In genomic region chr6:36904096-36904495, GRCh38 we compare ENCODE assay signal across 21 cellular contexts. TPM values are rescaled to one million over a fixed set of nuclear protein-coding genes. Genes with fewer than 3 reads are reported as not detected.
DNase-seq lines count a peak whose midpoint lies in the region; ATAC-seq, FAIRE-seq and TF ChIP-seq lines count a peak whose summit lies in the region.
"Had no signal": no experiment of that assay in that cellular context is flagged by ENCODE, and none has a peak within 500 bp of the region (broad histone marks: within the 10 kb centered on the region; RNA-seq: fewer than 3 reads in every experiment).

No MANE protein-coding gene starts in this region.

- ATAC-seq in CD8-positive, alpha-beta T cell: no peak
- no peak for ATAC-seq in natural killer cell
- ATAC-seq: A549 had no signal

- H3K36me3 ChIP-seq in KOPT-K1 (ENCODE audit: insufficient read depth, low read length): peaks cover 67% of the 10 kb centered on the region
- H3K36me3 ChIP-seq in mesenchymal stem cell (ENCODE audit: control insufficient read depth in 1 of 2, insufficient read depth in 2 of 2, low read depth in 1 of 2, low read length in 2 of 2): peaks cover 26 to 76% of the 10 kb centered on the region in 2 experiments
- H3K36me3 ChIP-seq in CD8-positive, alpha-beta T cell (ENCODE audit: insufficient read depth, low read length): peaks cover 17% of the 10 kb centered on the region

- intact Hi-C loops in CD8-positive, alpha-beta T cell (cut with DNase I, micrococcal nuclease): no loop called here
- intact Hi-C loops in natural killer cell (cut with micrococcal nuclease): no loop called here

- H3K27ac Mint-ChIP-seq in CD8-positive, alpha-beta T cell: no peak overlapping the region
- H3K27ac Mint-ChIP-seq in natural killer cell: no peak overlapping the region

- no peak overlapping the region for H3K4me3 ChIP-seq in mesenchymal stem cell (ENCODE audit: insufficient read depth in 1 of 2, low read depth in 1 of 2, low read length in 2 of 2)
- H3K4me3 ChIP-seq in CD8-positive, alpha-beta T cell (ENCODE audit: low read depth, low read length): no peak overlapping the region
- H3K4me3 ChIP-seq: A549, MG63 had no signal

- no peak overlapping the region for H3K4me3 Mint-ChIP-seq in CD8-positive, alpha-beta T cell
- no peak overlapping the region for H3K4me3 Mint-ChIP-seq in natural killer cell
- H3K4me3 Mint-ChIP-seq: CD4-positive, CD25-positive, alpha-beta regulatory T cell had no signal

- no peak overlapping the region for H2BK12ac ChIP-seq in mesenchymal stem cell (ENCODE audit: low read length in 2 of 2)

- no peak overlapping the region for H4K8ac ChIP-seq in mesenchymal stem cell (ENCODE audit: low read length)

- H3K23ac ChIP-seq in mesenchymal stem cell (ENCODE audit: low read length in 2 of 2): no peak overlapping the region

- H4K91ac ChIP-seq in mesenchymal stem cell (ENCODE audit: low read length): no peak overlapping the region

- peak; percentile 91 for FAIRE-seq in endometrium (lab: Jason Lieb, UNC)
- FAIRE-seq: A549, H1 had no signal

- peaks cover 16% of the 10 kb centered on the region for H3K79me1 ChIP-seq in mesenchymal stem cell (replicated peaks; ENCODE audit: low read length, poor library complexity, severe bottlenecking)

- peaks cover 10% of the 10 kb centered on the region for H3K4me1 Mint-ChIP-seq in CD8-positive, alpha-beta T cell (ENCODE audit: low read depth)
- peaks cover 0 to 21% of the 10 kb centered on the region in 2 donors for H3K4me1 Mint-ChIP-seq in natural killer cell

- CTCF ChIA-PET in CD8-positive, alpha-beta T cell (lab: Charles Lee): interaction anchor here (0.7 to 1.4 kb wide), 3 partner anchors 114 to 307 kb away, joined by 3 to 5 read pairs (median 4); no protein-coding TSS in a partner anchor

- WGBS in mesenchymal stem cell: 42% methylated on average over 3 of the region's 5 CpGs

- H2BK120ac ChIP-seq in mesenchymal stem cell (ENCODE audit: low read depth, low read length): no peak overlapping the region

- peak overlapping the region; percentile 100 for H3K27ac ChIP-seq in KOPT-K1 (ENCODE audit: low read depth, low read length, poor library complexity, severe bottlenecking)
- H3K27ac ChIP-seq in mesenchymal stem cell (ENCODE audit: low read length, poor library complexity, severe bottlenecking): no peak overlapping the region
- no peak overlapping the region for H3K27ac ChIP-seq in CD8-positive, alpha-beta T cell (ENCODE audit: low read depth, low read length)
- H3K27ac ChIP-seq: A549, HL-60 had no signal

- H3K4me2 ChIP-seq in mesenchymal stem cell (ENCODE audit: low read length, poor library complexity, severe bottlenecking): no peak overlapping the region
- H3K4me2 ChIP-seq: A549 had no signal

- no peak overlapping the region for H3K9ac ChIP-seq in mesenchymal stem cell (ENCODE audit: low read length)

- no peaks in the 10 kb centered on the region for H3K9me3 Mint-ChIP-seq in CD8-positive, alpha-beta T cell
- no peaks in the 10 kb centered on the region for H3K9me3 Mint-ChIP-seq in natural killer cell
- H3K9me3 Mint-ChIP-seq: CD4-positive, CD25-positive, alpha-beta regulatory T cell had no signal

- H3K4ac ChIP-seq in mesenchymal stem cell (ENCODE audit: low read depth in 1 of 2, low read length in 2 of 2): no peak overlapping the region

- H2BK15ac ChIP-seq in mesenchymal stem cell (ENCODE audit: low read depth, poor library complexity, severe bottlenecking): no peak overlapping the region

- DNase-seq in AG08396 (ENCODE audit: low spot score) (peak; percentile 32), mesenchymal stem cell (peak; percentile 37), dedifferentiated amniotic fluid mesenchymal stem cell (ENCODE audit: extremely low spot score) (no peak), natural killer cell (no peak)
- no peak for DNase-seq in CD8-positive, alpha-beta T cell
- DNase-seq in stimulated activated CD4-positive, alpha-beta T cell treated with anti-CD3 and anti-CD28 coated beads, Interleukin-12 subunit alpha, Interleukin-12 subunit beta, amount 100 ng/mL, for 4 hours: no peak
- DNase-seq: Calu3; CD4-positive, CD25-positive, alpha-beta regulatory T cell; DMS79; KBM-7; MG63; NCI-H1105 treated with DMSO at 0.1 percent for 48 hours; NCI-H187; NCI-H446 treated with DMSO at 0.1 percent for 48 hours; NCI-H82; RPMI8226 had no signal

- no peak for TF ChIP-seq CTCF in CD8-positive, alpha-beta T cell (IDR thresholded peaks at IDR 0.05)
- TF ChIP-seq CTCF in natural killer cell (IDR thresholded peaks at IDR 0.05): no peak

- no peaks in the 10 kb centered on the region for H3K27me3 Mint-ChIP-seq in CD8-positive, alpha-beta T cell (ENCODE audit: low read depth)
- no peaks in the 10 kb centered on the region for H3K27me3 Mint-ChIP-seq in natural killer cell (ENCODE audit: low read depth in 2 of 2)
- H3K27me3 Mint-ChIP-seq: CD4-positive, CD25-positive, alpha-beta regulatory T cell had no signal

- H3K4me1 ChIP-seq in mesenchymal stem cell (ENCODE audit: control insufficient read depth, insufficient read depth, low read depth, low read length): no peaks in the 10 kb centered on the region
- no peaks in the 10 kb centered on the region for H3K4me1 ChIP-seq in CD8-positive, alpha-beta T cell (ENCODE audit: insufficient read depth, low read length)
- H3K4me1 ChIP-seq: A549 had no signal

- no peaks in the 10 kb centered on the region for H3K27me3 ChIP-seq in mesenchymal stem cell (ENCODE audit: control insufficient read depth in 1 of 2, insufficient read depth in 1 of 2, low read length in 2 of 2)
- H3K27me3 ChIP-seq in CD8-positive, alpha-beta T cell (ENCODE audit: insufficient read depth, low read length): no peaks in the 10 kb centered on the region
- H3K27me3 ChIP-seq: MG63 had no signal

- no peak overlapping the region for H2AK5ac ChIP-seq in mesenchymal stem cell (ENCODE audit: low read length, severe bottlenecking)

- no peak overlapping the region for H3K14ac ChIP-seq in mesenchymal stem cell (ENCODE audit: low read length in 2 of 2)

- H3K36me3 Mint-ChIP-seq in CD8-positive, alpha-beta T cell: peaks cover 77% of the 10 kb centered on the region
- peaks cover 7% of the 10 kb centered on the region for H3K36me3 Mint-ChIP-seq in natural killer cell

- POLR2A ChIA-PET in CD8-positive, alpha-beta T cell (lab: Charles Lee): interaction anchor here (0.7 kb wide), 1 partner anchor 1711 kb away, joined by 3 read pairs; no protein-coding TSS in a partner anchor

- no peak overlapping the region for H3K18ac ChIP-seq in mesenchymal stem cell (ENCODE audit: low read depth in 1 of 2, low read length in 2 of 2)

- H3K9me3 ChIP-seq in KOPT-K1 (ENCODE audit: insufficient read depth, low read length, poor library complexity, severe bottlenecking) (no peaks in the 10 kb centered on the region), mesenchymal stem cell (ENCODE audit: control insufficient read depth, low read length) (no peaks in the 10 kb centered on the region)
- H3K9me3 ChIP-seq in CD8-positive, alpha-beta T cell (ENCODE audit: low read length): no peaks in the 10 kb centered on the region
- H3K9me3 ChIP-seq: A549, MG63 had no signal

- H2BK5ac ChIP-seq in mesenchymal stem cell (ENCODE audit: low read depth, low read length, poor library complexity, severe bottlenecking): no peak overlapping the region

- no peak overlapping the region for H2AFZ ChIP-seq in mesenchymal stem cell (ENCODE audit: low read depth, low read length)

RNA-seq across cellular contexts. Expression of gene C6orf89, which starts 18.3 kb away (rescaled TPM):
- polyA plus RNA-seq in mesenchymal stem cell (2013, experiment 1 of 2): 42.2 TPM
- polyA plus RNA-seq in mesenchymal stem cell (2013, experiment 2 of 2): 44.0 TPM
- 10 to 100 TPM; 22.2 TPM for total RNA-seq in CD8-positive, alpha-beta T cell
- 10 to 100 TPM; 34.3 to 47.0 (median 46.3) TPM for total RNA-seq in natural killer cell

RNA-seq across cellular contexts. Expression of gene PPIL1, which starts 29.5 kb away (rescaled TPM):
- polyA plus RNA-seq in mesenchymal stem cell (2013, experiment 1 of 2): 33.0 TPM
- polyA plus RNA-seq in mesenchymal stem cell (2013, experiment 2 of 2): 34.8 TPM
- total RNA-seq in CD8-positive, alpha-beta T cell: 1 to 10 TPM; 2.4 TPM
- 1 to 10 TPM; 2.6 to 5.2 (median 5.1) TPM for total RNA-seq in natural killer cell

RNA-seq across cellular contexts. Expression of gene PI16, which starts 50.4 kb away (rescaled TPM):
- not detected for polyA plus RNA-seq in mesenchymal stem cell (2013, experiment 1 of 2)
- not detected for polyA plus RNA-seq in mesenchymal stem cell (2013, experiment 2 of 2)
- under 1 TPM; 0.24 to 0.42 TPM for total RNA-seq in CD8-positive, alpha-beta T cell
- total RNA-seq in natural killer cell: 1 to 10 TPM in 2 of 3 donors, under 1 TPM in 1; 0.33 to 1.8 (median 1.1) TPM
- total RNA-seq: H1 had no signal
- polyA plus RNA-seq: A549 had no signal

Comparison
In these comparisons a context has a peak if more than half of its experiments do, and no peak if none do; other contexts are left out.
1. DNase-seq: peak in AG08396 (single experiment) and mesenchymal stem cell (single experiment); none in CD8-positive, alpha-beta T cell (0 of 7), dedifferentiated amniotic fluid mesenchymal stem cell (single experiment), stimulated activated CD4-positive, alpha-beta T cell treated with anti-CD3 and anti-CD28 coated beads, Interleukin-12 subunit alpha, Interleukin-12 subunit beta, amount 100 ng/mL, for 4 hours (single experiment) and natural killer cell (single experiment).